24 cellular contexts compared by ENCODE assay signal in the genomic region with DNA sequence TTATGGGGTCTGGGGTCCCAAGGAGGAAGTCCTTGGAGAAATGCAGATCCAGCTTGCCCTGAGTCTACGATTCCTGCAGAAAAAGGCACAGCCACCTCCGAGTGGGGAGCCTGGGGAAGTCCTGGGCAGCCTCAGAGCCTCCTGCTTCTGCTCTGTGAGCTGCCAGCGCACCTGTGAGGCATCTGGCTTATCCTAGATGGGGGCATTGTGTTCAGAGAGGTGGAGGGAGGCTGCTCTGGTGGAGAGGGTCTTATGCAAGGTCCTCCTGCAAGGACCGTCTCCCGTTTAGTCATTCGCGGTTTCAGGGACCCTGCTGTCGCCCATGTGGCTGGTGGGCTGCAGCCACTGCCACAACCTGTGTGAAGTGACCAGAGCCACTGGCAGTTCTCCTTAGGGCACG. TPM values are rescaled to one million over a fixed set of nuclear protein-coding genes. Genes with fewer than 3 reads are reported as not detected.
"Had no signal": no experiment of that assay in that cellular context is flagged by ENCODE, and none has a peak within 500 bp of the region (broad histone marks: within the 10 kb centered on the region; RNA-seq: fewer than 3 reads in every experiment).

No MANE protein-coding gene starts in this region.

- H3K27me3 ChIP-seq: MG63 had no signal

- H3K9me3 ChIP-seq: MG63, SJSA1 had no signal

- H3K4me1 ChIP-seq: SJSA1 had no signal

- DNase-seq: Karpas-422, KG1, MG63, NCI-H1092, NCI-H1105 treated with DMSO at 0.1 percent for 48 hours, NCI-H1417 treated with DMSO at 0.1 percent for 48 hours, NCI-H146, NCI-H1694 treated with DMSO at 0.1 percent for 48 hours, NCI-H1930, NCI-H2081, NCI-H2107, NCI-H2227 treated with DMSO at 0.1 percent for 48 hours, NCI-H510A, NCI-H524 treated with DMSO at 0.1 percent for 48 hours, NCI-H69, NCI-H774, PC-3, Right ventricle myocardium superior, SIG-M5 had no signal

- H3K27ac ChIP-seq: SJSA1, SK-N-MC had no signal

- ATAC-seq: Panc1, PC-3 had no signal

- H3K4me3 ChIP-seq: MG63, SJSA1, SK-N-MC had no signal

RNA-seq across cellular contexts. Expression of a gene that starts 53.0 kb away (rescaled TPM):
- total RNA-seq: HT-29, OCI-LY7, PC-3, Right ventricle myocardium superior, SJSA1 had no signal
